9 cellular contexts compared by ENCODE assay signal in genomic region chr9:114487607-114488300, GRCh38. TPM values are rescaled to one million over a fixed set of nuclear protein-coding genes. Genes with fewer than 3 reads are reported as not detected.
DNase-seq lines count a peak whose midpoint lies in the region; ATAC-seq, FAIRE-seq and TF ChIP-seq lines count a peak whose summit lies in the region.
"Had no signal": no experiment of that assay in that cellular context is flagged by ENCODE, and none has a peak within 500 bp of the region (broad histone marks: within the 10 kb centered on the region; RNA-seq: fewer than 3 reads in every experiment).

No MANE protein-coding gene starts in this region.

- H2AK5ac ChIP-seq in H9 (ENCODE audit: insufficient read length, low read length): no peak overlapping the region

- H3K14ac ChIP-seq in H9 (ENCODE audit: insufficient read depth, low read length): no peak overlapping the region

- H4K8ac ChIP-seq in H9 (replicated peaks; ENCODE audit: insufficient read length, low read depth, low read length): no peak overlapping the region

- H3K27ac ChIP-seq in H9 (ENCODE audit: insufficient read length, low read depth, low read length) (no peak overlapping the region), astrocyte (ENCODE audit: low read depth, low read length) (no peak overlapping the region)
- H3K27ac ChIP-seq: epithelial cell of prostate had no signal

- no peak overlapping the region for H3K9ac ChIP-seq in H9 (ENCODE audit: extremely low read depth, insufficient read length, low read length)
- H3K9ac ChIP-seq in astrocyte (ENCODE audit: low read length): no peak overlapping the region

- no peaks in the 10 kb centered on the region for H3K4me1 ChIP-seq in H9 (ENCODE audit: insufficient read depth, low read length)
- peaks cover 8% of the 10 kb centered on the region for H3K4me1 ChIP-seq in astrocyte (ENCODE audit: insufficient read depth, low read length)

- TF ChIP-seq CTCF in H9 (conservative IDR thresholded peaks at IDR 0.05) (peak; percentile 80), astrocyte (IDR thresholded peaks at IDR 0.05; ENCODE audit: insufficient read depth, low read depth, low read length) (peak; percentile 80)

- ATAC-seq in GM18511 (IDR thresholded peaks at IDR 0.05; ENCODE audit: unreplicated experiment): no peak

- H2BK12ac ChIP-seq in H9 (ENCODE audit: insufficient read length, low read depth, low read length): no peak overlapping the region

- H2BK5ac ChIP-seq in H9 (ENCODE audit: insufficient read length, low read length): no peak overlapping the region

- DNase-seq in GF-D8 (lab: John Stamatoyannopoulos, UW): peak; percentile 2
- DNase-seq in H9: peak; percentile 71
- DNase-seq in NCI-H1092 treated with DMSO at 0.1 percent for 48 hours (lab: John Stamatoyannopoulos, UW): peak; percentile 68
- peak; percentile 27 for DNase-seq in T-helper 22 cell (ENCODE audit: low read depth)
- peak; percentile 36 for DNase-seq in astrocyte (ENCODE audit: low read depth)
- peak in 35 of 51 donors; percentile 9 to 82 (median 37) for DNase-seq in hypothalamus (lab: John Stamatoyannopoulos, UW)
- DNase-seq in stimulated activated CD4-positive, alpha-beta T cell treated with anti-CD3 and anti-CD28 coated beads, Interleukin-12 subunit alpha, Interleukin-12 subunit beta, amount 100 ng/mL, for 4 hours: peak; percentile 41

- H3K4ac ChIP-seq in H9 (ENCODE audit: low read depth, low read length): no peak overlapping the region

- H3K4me3 ChIP-seq in astrocyte (ENCODE audit: insufficient read depth, low read depth, low read length): no peak overlapping the region

- H3K23ac ChIP-seq in H9 (ENCODE audit: insufficient read length, low read depth, low read length): no peak overlapping the region

- H3K18ac ChIP-seq in H9 (ENCODE audit: insufficient read length, low read depth, low read length): no peak overlapping the region

- H2BK120ac ChIP-seq in H9 (ENCODE audit: low read depth, low read length, poor library complexity, severe bottlenecking): no peak overlapping the region

- H3K79me1 ChIP-seq in H9 (ENCODE audit: insufficient read depth, low read depth, low read length, poor library complexity, severe bottlenecking): no peaks in the 10 kb centered on the region

- no peaks in the 10 kb centered on the region for H3K36me3 Mint-ChIP-seq in H9 (ENCODE audit: insufficient read depth in 1 of 3, low read depth in 3 of 3)
- H3K36me3 Mint-ChIP-seq in astrocyte (ENCODE audit: low read depth, unreplicated experiment): peaks cover 8% of the 10 kb centered on the region

- H3K4me2 ChIP-seq in H9 (ENCODE audit: insufficient read depth, insufficient read length, low read length) (no peak overlapping the region), astrocyte (ENCODE audit: low read length) (no peak overlapping the region)

- H3K27me3 ChIP-seq in H9 (ENCODE audit: insufficient read depth, low read length) (no peaks in the 10 kb centered on the region), astrocyte (ENCODE audit: insufficient read depth, low read length) (peaks cover 3% of the 10 kb centered on the region)

- no peaks in the 10 kb centered on the region for H3K23me2 ChIP-seq in H9 (ENCODE audit: insufficient read length, low read depth, low read length, poor library complexity, severe bottlenecking)

- H4K20me1 ChIP-seq in H9 (ENCODE audit: control insufficient read depth, insufficient read depth, insufficient read length): no peaks in the 10 kb centered on the region
- peaks cover 12% of the 10 kb centered on the region for H4K20me1 ChIP-seq in astrocyte (ENCODE audit: insufficient read depth, low read length)

- H3K4me1 Mint-ChIP-seq in H9 (peaks cover 3 to 10% of the 10 kb centered on the region in 2 experiments), astrocyte (ENCODE audit: low read depth, unreplicated experiment) (peaks cover 12% of the 10 kb centered on the region)

- no peak overlapping the region for H2BK15ac ChIP-seq in H9 (ENCODE audit: low read depth, low read length)

- H3K79me2 ChIP-seq in H9 (ENCODE audit: insufficient read depth, low read length) (no peaks in the 10 kb centered on the region), astrocyte (ENCODE audit: insufficient read depth, low read length) (no peaks in the 10 kb centered on the region)

- H3K9me3 Mint-ChIP-seq in H9 (no peaks in the 10 kb centered on the region), astrocyte (ENCODE audit: unreplicated experiment) (no peaks in the 10 kb centered on the region)

- H3K36me3 ChIP-seq in astrocyte (ENCODE audit: insufficient read depth, low read length): no peaks in the 10 kb centered on the region

- H4K91ac ChIP-seq in H9 (ENCODE audit: insufficient read length, low read depth, low read length): no peak overlapping the region

- no peak overlapping the region for H3T11ph ChIP-seq in H9 (ENCODE audit: low read length)

- H4K5ac ChIP-seq in H9 (ENCODE audit: insufficient read length, low read depth, low read length): no peak overlapping the region

- H3K9me3 ChIP-seq in H9 (ENCODE audit: control insufficient read depth, low read depth, low read length) (no peaks in the 10 kb centered on the region), astrocyte (ENCODE audit: insufficient read depth, low read depth, low read length) (no peaks in the 10 kb centered on the region)

- FAIRE-seq in astrocyte (lab: Jason Lieb, UNC): no peak

- no peak overlapping the region for H2BK20ac ChIP-seq in H9 (ENCODE audit: low read depth, low read length, poor library complexity, severe bottlenecking)

- H2AFZ ChIP-seq in H9 (ENCODE audit: low read length) (no peak overlapping the region), astrocyte (ENCODE audit: low read depth, low read length) (no peak overlapping the region)

- no peak overlapping the region for H3K56ac ChIP-seq in H9 (ENCODE audit: insufficient read length, low read depth, low read length)

- WGBS in H9 (ENCODE audit: extremely low coverage, insufficient read length, low lambda C conversion rate): no CpG with 5 or more reads among the region's 6 CpGs

- H3K27ac Mint-ChIP-seq in H9 (no peak overlapping the region), astrocyte (ENCODE audit: unreplicated experiment) (no peak overlapping the region)

- no peaks in the 10 kb centered on the region for H3K27me3 Mint-ChIP-seq in H9 (ENCODE audit: low read depth)
- peaks cover 15% of the 10 kb centered on the region for H3K27me3 Mint-ChIP-seq in astrocyte (ENCODE audit: low read depth, unreplicated experiment)

- no peak overlapping the region for H3K4me3 Mint-ChIP-seq in H9
- no peak overlapping the region for H3K4me3 Mint-ChIP-seq in astrocyte (ENCODE audit: unreplicated experiment)

RNA-seq across cellular contexts. Expression of gene WHRN, which starts 17.5 kb away (rescaled TPM):
- 2.2 and 2.3 TPM in 2 replicates for total RNA-seq in H9 (2021)
- total RNA-seq in astrocyte: 9.4 and 10.2 TPM in 2 replicates

Comparison
In these comparisons a context has a peak if more than half of its experiments do, and no peak if none do; other contexts are left out.
1. DNase-seq: peak in every context shown above with its lines; median percentile 71 in H9; 68 in NCI-H1092 treated with DMSO at 0.1 percent for 48 hours; 41 in stimulated activated CD4-positive, alpha-beta T cell treated with anti-CD3 and anti-CD28 coated beads, Interleukin-12 subunit alpha, Interleukin-12 subunit beta, amount 100 ng/mL, for 4 hours; 37 in hypothalamus; 36 in astrocyte; 27 in T-helper 22 cell; 2 in GF-D8.